Comparison of ENCODE assay signal across 1 cellular context in genomic region chr12:6328045-6328779, GRCh38.
TF ChIP-seq lines count a peak whose summit lies in the region.

No MANE protein-coding gene starts in this region.

TF ChIP-seq in HCT116, 20 proteins besides CTCF, POLR2A, EP300 and RAD21:
- no peak for TF ChIP-seq EGR1 (IDR thresholded peaks at IDR 0.05; ENCODE audit: low read depth)
- TF ChIP-seq MAX (IDR thresholded peaks at IDR 0.05): no peak
- no peak for TF ChIP-seq CEBPB (IDR thresholded peaks at IDR 0.05; ENCODE audit: low read depth)
- peak; percentile 12; the same call in 1 of the 2 replicates for TF ChIP-seq POLR2AphosphoS5 (IDR thresholded peaks at IDR 0.05; ENCODE audit: low read depth, low read length)
